8 cellular contexts compared by ENCODE assay signal in the genomic region with DNA sequence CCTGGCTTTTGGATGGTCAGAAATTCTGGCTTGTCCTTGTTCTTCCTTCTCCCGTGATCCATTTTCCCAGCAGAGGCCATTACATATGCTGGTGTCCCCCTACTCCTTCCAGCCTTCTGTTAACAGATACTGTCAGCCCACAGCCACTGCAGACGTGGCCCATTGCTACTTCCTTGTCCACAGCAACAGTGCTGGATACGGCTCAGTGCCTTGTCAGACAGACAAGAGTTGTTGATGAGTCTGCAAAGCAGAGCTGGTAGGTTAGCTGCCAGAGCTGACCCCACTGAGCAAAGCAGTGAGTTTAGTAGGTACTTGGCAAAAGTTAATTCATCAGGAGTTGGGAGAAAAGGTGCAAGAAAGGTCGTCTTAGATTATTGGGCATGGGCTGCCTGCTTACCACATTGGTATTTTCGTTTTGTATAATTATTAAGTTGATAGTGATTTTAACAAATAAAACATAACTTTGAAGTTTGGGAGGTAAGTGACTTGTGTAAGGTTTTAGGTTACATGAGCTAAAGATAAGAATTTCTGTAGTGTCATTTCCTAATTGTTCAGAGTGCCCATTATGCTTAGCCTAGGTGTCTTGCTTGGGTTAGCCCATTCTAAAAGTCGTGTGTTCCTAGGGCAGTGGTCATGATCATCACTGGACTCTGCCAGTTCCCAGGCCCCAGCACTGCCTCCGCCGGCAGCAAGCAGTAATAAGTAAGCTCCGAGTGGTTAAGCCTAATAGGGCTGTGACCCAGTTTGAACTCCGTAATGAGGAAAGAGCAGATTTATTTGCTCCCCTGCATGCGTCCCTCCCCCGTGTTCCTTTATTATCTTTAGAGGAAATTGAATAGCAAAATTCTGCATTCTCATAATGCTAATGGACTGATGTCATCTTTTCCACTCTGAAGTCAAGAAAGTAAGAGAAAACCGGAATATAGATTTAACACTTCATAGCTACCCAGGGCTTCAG.
DNase-seq lines count a peak whose midpoint lies in the region; TF ChIP-seq lines count a peak whose summit lies in the region.

No MANE protein-coding gene starts in this region.

- H4K20me1 ChIP-seq in BLaER1 (no peaks in the 10 kb centered on the region), OCI-LY1 (ENCODE audit: insufficient read depth, low read length) (no peaks in the 10 kb centered on the region)

- peaks cover 88% of the 10 kb centered on the region for H3K4me1 Mint-ChIP-seq in osteocyte (ENCODE audit: unreplicated experiment)

- H3K4me2 ChIP-seq in BLaER1 (peak overlapping the region; percentile 81), OCI-LY1 (ENCODE audit: low read length) (no peak overlapping the region)

- H3F3A ChIP-seq in OCI-LY1 (ENCODE audit: insufficient read depth, low read length): no peaks in the 10 kb centered on the region

- H3K36me3 Mint-ChIP-seq in osteocyte (ENCODE audit: unreplicated experiment): peaks cover 52% of the 10 kb centered on the region

- no peaks in the 10 kb centered on the region for H3K27me3 Mint-ChIP-seq in osteocyte (ENCODE audit: unreplicated experiment)

- TF ChIP-seq CTCF in OCI-LY1 (IDR thresholded peaks at IDR 0.05; ENCODE audit: low read length): no peak
- peak; percentile 48 for TF ChIP-seq CTCF in fibroblast of mammary gland (conservative IDR thresholded peaks at IDR 0.05; ENCODE audit: control insufficient read depth, insufficient read depth, low read depth, low read length)
- peak; percentile 48 for TF ChIP-seq CTCF in osteocyte (IDR thresholded peaks at IDR 0.05)

- H3K4me3 ChIP-seq in BLaER1 (peak overlapping the region; percentile 52; the same call in 1 of the 2 replicates), OCI-LY1 (ENCODE audit: low read depth, low read length, poor library complexity, severe bottlenecking) (no peak overlapping the region), fibroblast of mammary gland (ENCODE audit: control insufficient read depth, low read depth, low read length) (no peak overlapping the region)

- no peaks in the 10 kb centered on the region for H3K79me2 ChIP-seq in OCI-LY1 (ENCODE audit: insufficient read depth, low read length)

- H3K4me1 ChIP-seq in BLaER1: peaks cover 78% of the 10 kb centered on the region
- H3K4me1 ChIP-seq in OCI-LY1 (ENCODE audit: insufficient read depth, low read length, severe bottlenecking): peaks cover 38% of the 10 kb centered on the region

- peak overlapping the region; percentile 88 for H3K27ac Mint-ChIP-seq in osteocyte (ENCODE audit: unreplicated experiment)

- DNase-seq in fibroblast of mammary gland (ENCODE audit: low read depth) (peak; percentile 92), osteocyte (ENCODE audit: extremely low spot score, unreplicated experiment) (no peak), erythroblast (lab: John Stamatoyannopoulos, UW) (no peak), DMS114 treated with DMSO at 0.1 percent for 48 hours (lab: John Stamatoyannopoulos, UW; ENCODE audit: unreplicated experiment) (no peak)
- no peak for DNase-seq in effector CD8-positive, alpha-beta T cell (lab: John Stamatoyannopoulos, UW)
- no peak for DNase-seq in activated T-cell treated with anti-CD3 and anti-CD28 coated beads, Interleukin-2, amount 50 U/mL, for 48 hours

- H3K9me3 Mint-ChIP-seq in osteocyte (ENCODE audit: unreplicated experiment): no peaks in the 10 kb centered on the region

- no peaks in the 10 kb centered on the region for H3K9me2 ChIP-seq in OCI-LY1 (ENCODE audit: low read depth, low read length)

- H3K9me3 ChIP-seq in BLaER1 (no peaks in the 10 kb centered on the region), OCI-LY1 (ENCODE audit: low read length) (no peaks in the 10 kb centered on the region)

- peaks cover 11% of the 10 kb centered on the region for H3K36me3 ChIP-seq in BLaER1
- peaks cover 11% of the 10 kb centered on the region; the same call in 1 of the 2 replicates for H3K36me3 ChIP-seq in OCI-LY1 (ENCODE audit: insufficient read depth, low read length)

- H3K27me3 ChIP-seq in BLaER1 (no peaks in the 10 kb centered on the region), OCI-LY1 (ENCODE audit: insufficient read depth, low read length) (no peaks in the 10 kb centered on the region)

- H3K4me3 Mint-ChIP-seq in osteocyte (ENCODE audit: unreplicated experiment): peak overlapping the region; percentile 51

- H3K9ac ChIP-seq in BLaER1: no peak overlapping the region
- H3K9ac ChIP-seq in OCI-LY1 (ENCODE audit: low read length): no peak overlapping the region

- H3K27ac ChIP-seq in BLaER1 (0 out of 2 replicates have a peak overlapping the region, but pooled peaks have one; percentile 0), OCI-LY1 (ENCODE audit: low read depth, low read length, poor library complexity, severe bottlenecking) (peak overlapping the region; percentile 46)

- no peak overlapping the region for H2AFZ ChIP-seq in OCI-LY1 (ENCODE audit: low read length)

- TF ChIP-seq POLR2A in erythroblast (IDR thresholded peaks at IDR 0.05; ENCODE audit: low read length): no peak
